In the genomic region with DNA sequence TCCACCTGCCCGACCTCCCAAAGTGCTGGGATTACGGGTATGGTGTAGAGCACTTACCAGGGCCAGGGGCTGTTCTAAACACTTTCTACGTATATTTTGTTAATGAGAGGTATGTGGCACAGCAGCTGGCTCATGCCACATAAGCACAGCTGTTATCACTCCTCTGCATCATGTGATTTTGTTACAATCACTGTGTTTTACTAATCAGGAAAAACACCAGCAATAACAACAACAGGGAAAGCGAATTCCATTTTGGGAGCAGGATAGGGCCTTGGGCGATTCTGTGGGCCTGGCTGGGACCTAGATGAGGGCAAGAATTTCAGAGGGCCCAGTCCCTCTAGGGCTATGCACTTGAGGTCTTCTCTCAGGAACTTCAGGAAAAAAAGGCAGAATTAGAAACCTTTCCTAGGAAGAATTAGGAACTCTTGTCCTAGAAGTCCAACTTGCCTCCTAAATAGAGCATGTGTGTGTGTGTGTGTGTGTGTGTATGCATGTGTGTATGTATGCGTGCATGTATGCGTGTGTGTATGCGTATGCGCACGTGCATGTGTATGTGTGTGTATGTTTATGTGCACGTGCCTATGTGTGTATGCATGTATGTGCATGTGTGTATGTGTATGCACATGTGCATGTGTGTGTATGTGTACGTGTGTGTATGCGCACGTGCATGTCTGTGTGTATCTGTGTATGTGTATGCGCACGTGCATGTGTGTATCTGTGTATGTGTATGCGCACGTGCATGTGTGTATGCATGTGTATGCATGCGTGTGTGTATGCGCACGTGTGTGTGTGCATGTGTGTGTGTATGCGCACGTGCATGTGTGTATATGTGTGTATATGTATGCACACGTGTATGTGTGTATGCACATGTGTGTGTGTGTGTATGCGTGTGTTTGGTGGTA, we compare ENCODE assay signal across 12 cellular contexts. TPM values are rescaled to one million over a fixed set of nuclear protein-coding genes. Genes with fewer than 3 reads are reported as not detected.
DNase-seq lines count a peak whose midpoint lies in the region; ATAC-seq and TF ChIP-seq lines count a peak whose summit lies in the region.
"Had no signal": no experiment of that assay in that cellular context is flagged by ENCODE, and none has a peak within 500 bp of the region (broad histone marks: within the 10 kb centered on the region; RNA-seq: fewer than 3 reads in every experiment).

No MANE protein-coding gene starts in this region.

- H2BK12ac ChIP-seq in neuronal stem cell (ENCODE audit: low read length), result no peak overlapping the region

- peak overlapping the region; percentile 86 for H3K23ac ChIP-seq in neuronal stem cell (ENCODE audit: low read depth, low read length, poor library complexity)

- H4K91ac ChIP-seq in neuronal stem cell (ENCODE audit: low read depth, low read length, poor library complexity), result no peak overlapping the region

- H3K9ac ChIP-seq in neuronal stem cell (ENCODE audit: low read depth, low read length, poor library complexity), result peak overlapping the region; percentile 13

- H3K27me3 ChIP-seq in heart right ventricle (peaks cover 0 to 6% (median 0%) of the 10 kb centered on the region in 7 donors), esophagus muscularis mucosa (peaks cover 0 to 5% (median 0%) of the 10 kb centered on the region in 4 donors), neuronal stem cell (ENCODE audit: control insufficient read depth in 3 of 3, insufficient read depth in 3 of 3, low read depth in 1 of 3, low read length in 3 of 3) (no peaks in the 10 kb centered on the region)
- H3K27me3 ChIP-seq: ascending aorta had no signal

- H3K79me1 ChIP-seq in neuronal stem cell (ENCODE audit: low read depth, low read length), result no peaks in the 10 kb centered on the region

- no peak overlapping the region for H3K4me3 ChIP-seq in heart right ventricle
- no peak overlapping the region for H3K4me3 ChIP-seq in esophagus muscularis mucosa
- H3K4me3 ChIP-seq in neuronal stem cell (ENCODE audit: low read length in 2 of 2), result peak overlapping the region in 1 of 2 donors; percentile 65
- H3K4me3 ChIP-seq in lower leg skin (ENCODE audit: low read depth, poor library complexity, severe bottlenecking), result no peak overlapping the region
- H3K4me3 ChIP-seq: ascending aorta had no signal

- H3K4me1 ChIP-seq in heart right ventricle (peaks cover 17 to 55% (median 39%) of the 10 kb centered on the region in 9 donors), esophagus muscularis mucosa (peaks cover 54 to 75% (median 66%) of the 10 kb centered on the region in 4 donors), neuronal stem cell (ENCODE audit: control insufficient read depth in 2 of 2, insufficient read depth in 1 of 2, low read depth in 1 of 2, low read length in 2 of 2) (peaks cover 20 to 38% of the 10 kb centered on the region in 2 donors)

- 75 to 81% methylated on average over 25 of the region's 25 CpGs for WGBS in heart right ventricle, 2 donors
- 80% methylated on average over 25 of the region's 25 CpGs for WGBS in esophagus muscularis mucosa
- no CpG with 5 or more reads among the region's 25 CpGs for WGBS in neuronal stem cell (ENCODE audit: extremely low coverage in 2 of 2, insufficient read length in 2 of 2, insufficient replicate concordance in 1 of 2), 2 donors
- 52% methylated on average over 25 of the region's 25 CpGs for WGBS in lower leg skin, 2 donors

- intact Hi-C loops in heart right ventricle (cut with DNase I) (loop anchor here in 4 of 10 donors (1.0 to 5.0 kb wide), 2 partner anchors 41 kb away; a partner anchor contains a TSS), Right ventricle myocardium superior (cut with DNase I) (loop anchor here (5.0 kb wide), 1 partner anchor 41 kb away; a partner anchor contains a TSS), esophagus muscularis mucosa (cut with DNase I) (no loop called here), lower leg skin (cut with DNase I; ENCODE audit: low total_unique reads) (no loop called here)

- H3K9me3 ChIP-seq in heart right ventricle (no peaks in the 10 kb centered on the region), esophagus muscularis mucosa (no peaks in the 10 kb centered on the region), neuronal stem cell (replicated peaks in 1 of 2; ENCODE audit: control insufficient read depth in 2 of 2, insufficient read depth in 1 of 2, low read depth in 1 of 2, low read length in 2 of 2) (peaks cover 0 to 4% of the 10 kb centered on the region in 2 donors)
- H3K9me3 ChIP-seq: ascending aorta had no signal

- no peak for TF ChIP-seq EP300 in esophagus muscularis mucosa (IDR thresholded peaks at IDR 0.05)

- H2BK15ac ChIP-seq in neuronal stem cell (ENCODE audit: low read length), result no peak overlapping the region

- no peak overlapping the region for H2BK120ac ChIP-seq in neuronal stem cell (ENCODE audit: low read depth, low read length)

- H3K14ac ChIP-seq in neuronal stem cell (ENCODE audit: low read length), result peak overlapping the region; percentile 86

- H2AK5ac ChIP-seq in neuronal stem cell (ENCODE audit: low read depth, low read length), result no peak overlapping the region

- H3K36me3 ChIP-seq in heart right ventricle, result no peaks in the 10 kb centered on the region
- H3K36me3 ChIP-seq in esophagus muscularis mucosa, result no peaks in the 10 kb centered on the region
- H3K36me3 ChIP-seq in neuronal stem cell (replicated peaks in 1 of 2; ENCODE audit: control insufficient read depth in 2 of 2, insufficient read depth in 2 of 2, low read length in 2 of 2), result no peaks in the 10 kb centered on the region
- H3K36me3 ChIP-seq: ascending aorta had no signal

- TF ChIP-seq CTCF in heart right ventricle (IDR thresholded peaks at IDR 0.05), result no peak
- TF ChIP-seq CTCF in esophagus muscularis mucosa (IDR thresholded peaks at IDR 0.05), result no peak
- no peak for TF ChIP-seq CTCF in lower leg skin (IDR thresholded peaks at IDR 0.05)

- no peak overlapping the region for H3K4ac ChIP-seq in neuronal stem cell (ENCODE audit: low read length)

- H2AFZ ChIP-seq in neuronal stem cell (ENCODE audit: low read length), result no peak overlapping the region

- no peak overlapping the region for H4K8ac ChIP-seq in neuronal stem cell (ENCODE audit: low read depth, low read length)

- H3K18ac ChIP-seq in neuronal stem cell (ENCODE audit: low read length), result peak overlapping the region; percentile 61

- DNase-seq in heart right ventricle, result no peak
- no peak for DNase-seq in Right ventricle myocardium superior
- DNase-seq in esophagus muscularis mucosa (ENCODE audit: extremely low spot score), result no peak
- no peak for DNase-seq in neuronal stem cell (ENCODE audit: low spot score)
- no peak for DNase-seq in lower leg skin (ENCODE audit: low spot score in 2 of 2)
- DNase-seq in midbrain (lab: John Stamatoyannopoulos, UW), result no peak
- DNase-seq: activated CD8-positive, alpha-beta T cell treated with anti-CD3 and anti-CD28 coated beads, Interleukin-2, amount 10 ng/mL, durations not matched to agents 7 days and 5 days; GDM1; stimulated activated naive CD4-positive, alpha-beta T cell treated with Interleukin-2 at 50 U/mL for 16 hours had no signal

- no peak for TF ChIP-seq POLR2A in esophagus muscularis mucosa (IDR thresholded peaks at IDR 0.05; ENCODE audit: low read depth)
- TF ChIP-seq POLR2A in lower leg skin (IDR thresholded peaks at IDR 0.05), result no peak

- no peak overlapping the region for H3K4me2 ChIP-seq in neuronal stem cell (ENCODE audit: insufficient read depth, low read length, poor library complexity, severe bottlenecking)

- peak overlapping the region in 8 of 10 donors; percentile 18 to 85 (median 55) for H3K27ac ChIP-seq in heart right ventricle
- peak overlapping the region; percentile 81 to 87 (median 84) for H3K27ac ChIP-seq in esophagus muscularis mucosa (replicated peaks in 1 of 4)
- no peak overlapping the region for H3K27ac ChIP-seq in neuronal stem cell (replicated peaks; ENCODE audit: low read length)

- no peak overlapping the region for H2BK5ac ChIP-seq in neuronal stem cell (ENCODE audit: low read length)

- ATAC-seq in heart right ventricle (peak in 4 of 8 donors; percentile 1 to 7 (median 3)), Right ventricle myocardium superior (ENCODE audit: poor library complexity) (no peak), GM18861 (IDR thresholded peaks at IDR 0.05; ENCODE audit: unreplicated experiment) (no peak), GM21367 (IDR thresholded peaks at IDR 0.05; ENCODE audit: unreplicated experiment) (no peak)
- ATAC-seq: activated CD8-positive, alpha-beta T cell treated with anti-CD3 and anti-CD28 coated beads, Interleukin-2, amount 10 ng/mL, durations not matched to agents 7 days and 5 days had no signal

RNA-seq across cellular contexts. Expression of a gene that starts 41.8 kb away (rescaled TPM):
- total RNA-seq in heart right ventricle, result 10 to 100 TPM; 50.2 to 88.6 (median 59.1) TPM
- polyA plus RNA-seq in heart right ventricle, result 10 to 100 TPM; 25.5 to 34.5 TPM
- 69.1 TPM for total RNA-seq in Right ventricle myocardium superior
- total RNA-seq in esophagus muscularis mucosa, result 100 to 1,000 TPM; 221 to 441 (median 315) TPM
- 120 TPM for polyA plus RNA-seq in neuronal stem cell (2013, experiment 1 of 2)
- polyA plus RNA-seq in neuronal stem cell (2013, experiment 2 of 2), result 118 TPM
- total RNA-seq in lower leg skin, result 100 to 1,000 TPM in 3 of 4 donors, 10 to 100 TPM in 1; 86.5 to 193 (median 146) TPM
